In the genomic region with DNA sequence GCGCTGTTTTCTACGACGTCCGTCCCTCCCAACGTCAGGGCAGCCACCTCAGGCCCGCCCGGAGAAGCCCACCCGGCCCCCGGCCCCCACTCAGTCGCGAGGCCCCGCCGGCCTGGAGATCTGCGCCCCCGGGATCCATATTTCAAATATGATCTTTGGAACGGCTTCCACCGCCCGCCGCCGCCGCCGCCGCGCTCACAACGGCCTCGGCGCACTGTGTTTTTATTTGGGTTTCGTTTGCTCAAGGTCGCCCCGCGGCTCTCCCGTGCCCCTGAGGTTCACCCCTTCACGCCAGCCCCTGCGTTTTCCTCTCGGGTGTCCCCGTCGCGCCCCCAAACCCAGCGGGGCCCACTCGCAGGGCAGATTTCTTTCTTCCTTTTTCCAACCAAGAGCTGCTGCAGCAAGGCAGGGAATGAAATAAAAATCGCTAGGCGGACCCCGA, we compare ENCODE assay signal across 2 cellular contexts.
A peak's percentile ranks its signal among the peaks of the same experiment; 100 is the strongest.
TF ChIP-seq lines count a peak whose summit lies in the region.

No MANE protein-coding gene starts in this region.

TF ChIP-seq in SK-N-SH, 30 proteins besides CTCF, POLR2A, EP300 and RAD21 (continued from another document):
- 0 out of 2 replicates have a peak, but pooled peaks have one; percentile 63 for TF ChIP-seq EZH2phosphoT487 (IDR thresholded peaks at IDR 0.05; ENCODE audit: borderline replicate concordance, low read depth)
- TF ChIP-seq RXRA (IDR thresholded peaks at IDR 0.05; ENCODE audit: borderline replicate concordance, low read depth): no peak

TF ChIP-seq in SK-N-SH treated with all-trans-retinoic acid at 6 μM for 48 hours, 23 proteins besides CTCF, POLR2A, EP300 and RAD21 (continued from another document):
- no peak for TF ChIP-seq ZFP3 (CRISPR knock-in tag; IDR thresholded peaks at IDR 0.05)
- TF ChIP-seq TSHZ2 (CRISPR knock-in tag; IDR thresholded peaks at IDR 0.05): no peak
- TF ChIP-seq BACH2 (CRISPR knock-in tag; IDR thresholded peaks at IDR 0.05; ENCODE audit: borderline replicate concordance): no peak
- no peak for TF ChIP-seq PATZ1 (CRISPR knock-in tag; IDR thresholded peaks at IDR 0.05; ENCODE audit: borderline replicate concordance)
- no peak for TF ChIP-seq ZNF565 (CRISPR knock-in tag; conservative IDR thresholded peaks at IDR 0.05; ENCODE audit: low read depth)
- no peak for TF ChIP-seq CSDC2 (CRISPR knock-in tag; IDR thresholded peaks at IDR 0.05)
- TF ChIP-seq ISL1 (CRISPR knock-in tag; IDR thresholded peaks at IDR 0.05): no peak
- TF ChIP-seq ESRRG (CRISPR knock-in tag; IDR thresholded peaks at IDR 0.05): no peak
